ENCODE assay signal across 1 cellular context in genomic region chr1:94012686-94013330, GRCh38.
TF ChIP-seq lines count a peak whose summit lies in the region.

No MANE protein-coding gene starts in this region.

TF ChIP-seq in HepG2, 621 proteins besides CTCF, POLR2A, EP300 and RAD21:
- TF ChIP-seq ZNF580 (CRISPR knock-in tag; IDR thresholded peaks at IDR 0.05; ENCODE audit: borderline replicate concordance, low read depth) (no peak), MAX (IDR thresholded peaks at IDR 0.05) (peak; percentile 58), RFX5 (IDR thresholded peaks at IDR 0.05; ENCODE audit: low read depth, low read length) (no peak), ZBTB10 (CRISPR knock-in tag; IDR thresholded peaks at IDR 0.05; ENCODE audit: borderline replicate concordance) (no peak), NR2F1 (CRISPR knock-in tag; IDR thresholded peaks at IDR 0.05) (no peak), HNRNPLL (IDR thresholded peaks at IDR 0.05; ENCODE audit: low read depth, low read length, poor library complexity, severe bottlenecking) (no peak), ZNF598 (CRISPR knock-in tag; IDR thresholded peaks at IDR 0.05; ENCODE audit: borderline replicate concordance) (peak; percentile 61; the same call in 1 of the 2 replicates), FOXK1 (CRISPR knock-in tag; IDR thresholded peaks at IDR 0.05; ENCODE audit: borderline replicate concordance, low read depth) (peak; percentile 21; the same call in 1 of the 2 replicates), TFE3 (CRISPR knock-in tag; IDR thresholded peaks at IDR 0.05) (0 out of 2 replicates have a peak, but pooled peaks have one; percentile 32), BCL3 (CRISPR knock-in tag; IDR thresholded peaks at IDR 0.05) (0 out of 2 replicates have a peak, but pooled peaks have one; percentile 55), TFAP4 (IDR thresholded peaks at IDR 0.05; ENCODE audit: borderline replicate concordance, low read depth) (peak; percentile 28; the same call in 1 of the 2 replicates), SP140L (CRISPR knock-in tag; IDR thresholded peaks at IDR 0.05; ENCODE audit: borderline replicate concordance) (no peak), MZF1 (CRISPR knock-in tag; IDR thresholded peaks at IDR 0.05; ENCODE audit: borderline replicate concordance) (no peak), CBX1 (IDR thresholded peaks at IDR 0.05; ENCODE audit: low read depth) (no peak), ZNF687 (CRISPR knock-in tag; IDR thresholded peaks at IDR 0.05) (peak; percentile 69; the same call in 1 of the 2 replicates), MATR3 (CRISPR knock-in tag; IDR thresholded peaks at IDR 0.05) (no peak), SALL1 (CRISPR knock-in tag; IDR thresholded peaks at IDR 0.05) (peak; percentile 36; the same call in 1 of the 2 replicates), ZNF350 (CRISPR knock-in tag; IDR thresholded peaks at IDR 0.05; ENCODE audit: borderline replicate concordance, low read depth) (0 out of 2 replicates have a peak, but pooled peaks have one; percentile 16), SSRP1 (CRISPR knock-in tag; IDR thresholded peaks at IDR 0.05) (no peak), ATM (IDR thresholded peaks at IDR 0.05; ENCODE audit: borderline replicate concordance) (no peak), MIER2 (CRISPR knock-in tag; IDR thresholded peaks at IDR 0.05) (no peak), MYC (CRISPR knock-in tag; IDR thresholded peaks at IDR 0.05; ENCODE audit: borderline replicate concordance) (0 out of 2 replicates have a peak, but pooled peaks have one; percentile 25), ZNF256 (CRISPR knock-in tag; conservative IDR thresholded peaks at IDR 0.05) (no peak), MXD4 (CRISPR knock-in tag; IDR thresholded peaks at IDR 0.05) (no peak), SMAD3 (CRISPR knock-in tag; IDR thresholded peaks at IDR 0.05) (no peak), ZFY (CRISPR knock-in tag; IDR thresholded peaks at IDR 0.05) (0 out of 2 replicates have a peak, but pooled peaks have one; percentile 17), ZNF83 (CRISPR knock-in tag; IDR thresholded peaks at IDR 0.05; ENCODE audit: borderline replicate concordance) (no peak)
